ENCODE assay signal across 8 cellular contexts in the genomic region with DNA sequence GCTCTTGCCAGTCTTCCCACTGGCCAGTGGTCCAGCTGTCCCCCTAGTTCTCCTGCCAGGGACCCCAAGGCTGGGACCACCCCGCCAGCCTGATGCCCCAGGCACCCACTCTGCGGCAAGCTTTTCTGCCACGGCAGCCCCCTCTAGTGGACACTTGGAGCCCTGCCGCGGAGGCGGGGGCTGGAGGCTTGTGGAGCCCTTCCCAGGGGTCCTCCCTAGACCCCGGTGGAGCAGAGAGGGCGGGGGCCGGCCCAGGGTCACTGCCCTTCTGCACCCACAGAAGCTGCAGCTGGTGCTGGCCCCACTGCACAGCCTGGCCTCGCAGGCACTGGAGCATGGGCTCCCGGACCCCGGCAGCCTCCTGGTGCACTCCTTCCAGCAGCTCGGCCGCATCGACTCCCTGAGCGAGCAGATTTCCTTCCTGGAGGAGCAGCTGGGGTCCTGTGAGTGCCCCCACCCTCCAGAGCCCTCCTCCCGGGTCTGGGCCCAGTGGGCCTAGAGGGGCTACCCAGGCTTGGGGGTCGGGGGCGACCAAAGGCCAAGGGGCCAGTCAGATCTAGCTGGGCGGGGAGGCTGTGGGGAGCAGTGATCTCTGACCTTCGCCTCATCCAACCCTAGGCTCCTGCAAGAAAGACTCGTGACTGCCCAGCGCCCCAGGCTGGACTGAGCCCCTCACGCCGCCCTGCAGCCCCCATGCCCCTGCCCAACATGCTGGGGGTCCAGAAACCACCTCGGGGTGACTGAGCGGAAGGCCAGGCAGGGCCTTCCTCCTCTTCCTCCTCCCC. TPM values are rescaled to one million over a fixed set of nuclear protein-coding genes. Genes with fewer than 3 reads are reported as not detected.
A peak's percentile ranks its signal among the peaks of the same experiment; 100 is the strongest.
DNase-seq lines count a peak whose midpoint lies in the region; ATAC-seq and TF ChIP-seq lines count a peak whose summit lies in the region.

No MANE protein-coding gene starts in this region.

- no peaks in the 10 kb centered on the region for H3K79me2 ChIP-seq in SK-N-SH (ENCODE audit: insufficient read depth)

- H3K4me3 Mint-ChIP-seq in MCF 10A (ENCODE audit: unreplicated experiment): no peak overlapping the region

- CTCF ChIA-PET in SK-N-SH (lab: Yijun Ruan, JAX) (interaction anchor here (0.6 to 6.5 kb wide), 44 partner anchors 10 to 789 kb away, joined by 3 to 90 read pairs (median 6); partner anchors contain the start of genes AGPAT2, EGFL7 and SSNA1), MCF 10A (lab: Yijun Ruan, JAX) (interaction anchor here (0.6 to 3.4 kb wide), 12 partner anchors 12 to 476 kb away, joined by 3 to 22 read pairs (median 3); no protein-coding TSS in a partner anchor)

- H4K20me1 ChIP-seq in SK-N-SH (ENCODE audit: insufficient read depth): 0 out of 2 replicates have a peak, but pooled peaks cover 5% of the 10 kb centered on the region

- intact Hi-C loops in MCF 10A (cut with micrococcal nuclease): no loop called here

- peak; percentile 84 for TF ChIP-seq CTCF in SK-N-SH (IDR thresholded peaks at IDR 0.05)
- peak; percentile 85 for TF ChIP-seq CTCF in MCF 10A (IDR thresholded peaks at IDR 0.05; ENCODE audit: unreplicated experiment)

- H3K4me2 ChIP-seq in SK-N-SH: no peak overlapping the region

- no peaks in the 10 kb centered on the region for H3K9me3 ChIP-seq in SK-N-SH

- ATAC-seq in HG03280 (IDR thresholded peaks at IDR 0.05; ENCODE audit: unreplicated experiment): no peak

- no peak overlapping the region for H3K9ac ChIP-seq in SK-N-SH

- no peaks in the 10 kb centered on the region for H3K27me3 ChIP-seq in SK-N-SH (ENCODE audit: insufficient read depth)

- H3K4me3 ChIP-seq in SK-N-SH (ENCODE audit: low read depth in 2 of 2, low read length in 1 of 2): no peak overlapping the region

- no peaks in the 10 kb centered on the region for H3K27me3 Mint-ChIP-seq in MCF 10A (ENCODE audit: insufficient read depth, unreplicated experiment)

- no peak overlapping the region for H3K27ac Mint-ChIP-seq in MCF 10A (ENCODE audit: low read depth, unreplicated experiment)

- H2AFZ ChIP-seq in SK-N-SH (ENCODE audit: low read depth): no peak overlapping the region

- DNase-seq in NCI-H2196 (lab: John Stamatoyannopoulos, UW; ENCODE audit: unreplicated experiment): peak; percentile 36
- no peak for DNase-seq in NCI-H2196 treated with DMSO at 0.1 percent for 48 hours (lab: John Stamatoyannopoulos, UW; ENCODE audit: unreplicated experiment)
- peak; percentile 93 for DNase-seq in SK-N-SH
- peak; percentile 28 for DNase-seq in MCF 10A (ENCODE audit: unreplicated experiment)
- DNase-seq in myocyte (ENCODE audit: low read depth): peak; percentile 23
- DNase-seq in GF-D8 (lab: John Stamatoyannopoulos, UW): no peak
- no peak for DNase-seq in putamen (ENCODE audit: low spot score)

- BruUV-seq in MCF 10A (replicated peaks; lab: Mats Ljungman, UMichigan): no TSS peak

- H3K9me2 ChIP-seq in SK-N-SH: no peaks in the 10 kb centered on the region

- peaks cover 3% of the 10 kb centered on the region for H3F3A ChIP-seq in SK-N-SH (replicated peaks; ENCODE audit: insufficient read depth)

- H3K9me3 Mint-ChIP-seq in MCF 10A (ENCODE audit: unreplicated experiment): no peaks in the 10 kb centered on the region

- peaks cover 13% of the 10 kb centered on the region for H3K36me3 Mint-ChIP-seq in MCF 10A (ENCODE audit: insufficient read depth, unreplicated experiment)

- peaks cover 0 to 3% of the 10 kb centered on the region in 2 experiments for H3K36me3 ChIP-seq in SK-N-SH (replicated peaks in 1 of 2; ENCODE audit: control insufficient read depth in 1 of 2, insufficient read depth in 2 of 2, low read length in 1 of 2)

- H3K4me1 ChIP-seq in SK-N-SH (ENCODE audit: control insufficient read depth in 1 of 2, insufficient read depth in 2 of 2, low read depth in 1 of 2, low read length in 1 of 2): peaks cover 0 to 14% of the 10 kb centered on the region in 2 experiments; a peak in 1 of 4 replicates

- no peak for TF ChIP-seq EP300 in SK-N-SH (IDR thresholded peaks at IDR 0.05; ENCODE audit: borderline replicate concordance in 1 of 2, low read depth in 1 of 2, low read length in 1 of 2)

- POLR2A ChIA-PET in SK-N-SH (lab: Yijun Ruan, JAX): interaction anchor here (0.6 to 1.9 kb wide), 3 partner anchors 15 to 56 kb away, joined by 3 to 5 read pairs (median 4); partner anchors contain the start of gene AGPAT2
- POLR2A ChIA-PET in MCF 10A (lab: Yijun Ruan, JAX): interaction anchor here (0.6 to 1.2 kb wide), 4 partner anchors 10 to 334 kb away, joined by 3 to 4 read pairs (median 4); no protein-coding TSS in a partner anchor

- 19% methylated on average over 6 of the region's 27 CpGs for WGBS in SK-N-SH (ENCODE audit: low lambda C conversion rate)

- no peaks in the 10 kb centered on the region for H3K4me1 Mint-ChIP-seq in MCF 10A (ENCODE audit: insufficient read depth, unreplicated experiment)

- peak; percentile 54 for TF ChIP-seq RAD21 in SK-N-SH (IDR thresholded peaks at IDR 0.05; ENCODE audit: low read length)

- H3K27ac ChIP-seq in SK-N-SH (ENCODE audit: low read depth in 2 of 2, low read length in 1 of 2): no peak overlapping the region; a peak in 1 of 4 replicates

TF ChIP-seq in SK-N-SH, 30 proteins besides CTCF, POLR2A, EP300 and RAD21:
- TF ChIP-seq SMC3 (IDR thresholded peaks at IDR 0.05; ENCODE audit: low read depth, low read length) (peak; percentile 26; the same call in 1 of the 2 replicates), RFX5 (IDR thresholded peaks at IDR 0.05; ENCODE audit: low read length) (no peak)

RNA-seq across cellular contexts. Expression of gene EGFL7, which starts 9.1 kb away (rescaled TPM):
- 39.8 and 43.0 TPM in 2 replicates for polyA plus RNA-seq in SK-N-SH (2012; rRNA removed)
- 16.4 and 32.5 TPM in 2 replicates for polyA plus RNA-seq in SK-N-SH (2012; cell fraction: cytosol; rRNA removed)
- 32.6 and 35.1 TPM in 2 replicates for polyA plus RNA-seq in SK-N-SH (2012; cell fraction: nucleus; rRNA removed)
- 3.9 and 4.3 TPM in 2 replicates for total RNA-seq in MCF 10A (2022)
- total RNA-seq in myocyte: 6.0 and 7.0 TPM in 2 replicates
- polyA plus RNA-seq in myocyte (2012): 4.5 TPM

RNA-seq across cellular contexts. Expression of gene AGPAT2, which starts 15.4 kb away (rescaled TPM):
- polyA plus RNA-seq in SK-N-SH (2012; rRNA removed): 41.8 and 46.8 TPM in 2 replicates
- 16.8 and 33.3 TPM in 2 replicates for polyA plus RNA-seq in SK-N-SH (2012; cell fraction: cytosol; rRNA removed)
- 50.8 and 59.5 TPM in 2 replicates for polyA plus RNA-seq in SK-N-SH (2012; cell fraction: nucleus; rRNA removed)
- total RNA-seq in MCF 10A (2022): 30.4 and 33.3 TPM in 2 replicates
- total RNA-seq in myocyte: 21.3 and 35.5 TPM in 2 replicates
- polyA plus RNA-seq in myocyte (2012): 37.0 TPM

RNA-seq across cellular contexts. Expression of gene DIPK1B, which starts 40.5 kb away (rescaled TPM):
- 24.5 and 27.1 TPM in 2 replicates for polyA plus RNA-seq in SK-N-SH (2012; rRNA removed)
- 10.2 and 18.9 TPM in 2 replicates for polyA plus RNA-seq in SK-N-SH (2012; cell fraction: cytosol; rRNA removed)
- polyA plus RNA-seq in SK-N-SH (2012; cell fraction: nucleus; rRNA removed): 29.2 and 33.2 TPM in 2 replicates
- not detected in 2 replicates for total RNA-seq in MCF 10A (2022)
- total RNA-seq in myocyte: not detected in 2 replicates
- 0.28 TPM for polyA plus RNA-seq in myocyte (2012)

Comparison
In these comparisons a context has a peak if more than half of its experiments do, and no peak if none do; other contexts are left out.
1. DNase-seq: peak in NCI-H2196 (single experiment), SK-N-SH (single experiment), MCF 10A (single experiment) and myocyte (single experiment); none in NCI-H2196 treated with DMSO at 0.1 percent for 48 hours (single experiment), GF-D8 (single experiment) and putamen (single experiment).